Comparison of ENCODE assay signal across 1 cellular context in genomic region chr10:30151581-30152389, GRCh38.
TF ChIP-seq lines count a peak whose summit lies in the region.

No MANE protein-coding gene starts in this region.

TF ChIP-seq in HepG2, 621 proteins besides CTCF, POLR2A, EP300 and RAD21 (continued from another document):
- no peak for TF ChIP-seq YEATS2 (CRISPR knock-in tag; IDR thresholded peaks at IDR 0.05; ENCODE audit: borderline replicate concordance)
- no peak for TF ChIP-seq MLX (CRISPR knock-in tag; IDR thresholded peaks at IDR 0.05)
- no peak for TF ChIP-seq HMGA1 (CRISPR knock-in tag; conservative IDR thresholded peaks at IDR 0.05)
